In the genomic region with DNA sequence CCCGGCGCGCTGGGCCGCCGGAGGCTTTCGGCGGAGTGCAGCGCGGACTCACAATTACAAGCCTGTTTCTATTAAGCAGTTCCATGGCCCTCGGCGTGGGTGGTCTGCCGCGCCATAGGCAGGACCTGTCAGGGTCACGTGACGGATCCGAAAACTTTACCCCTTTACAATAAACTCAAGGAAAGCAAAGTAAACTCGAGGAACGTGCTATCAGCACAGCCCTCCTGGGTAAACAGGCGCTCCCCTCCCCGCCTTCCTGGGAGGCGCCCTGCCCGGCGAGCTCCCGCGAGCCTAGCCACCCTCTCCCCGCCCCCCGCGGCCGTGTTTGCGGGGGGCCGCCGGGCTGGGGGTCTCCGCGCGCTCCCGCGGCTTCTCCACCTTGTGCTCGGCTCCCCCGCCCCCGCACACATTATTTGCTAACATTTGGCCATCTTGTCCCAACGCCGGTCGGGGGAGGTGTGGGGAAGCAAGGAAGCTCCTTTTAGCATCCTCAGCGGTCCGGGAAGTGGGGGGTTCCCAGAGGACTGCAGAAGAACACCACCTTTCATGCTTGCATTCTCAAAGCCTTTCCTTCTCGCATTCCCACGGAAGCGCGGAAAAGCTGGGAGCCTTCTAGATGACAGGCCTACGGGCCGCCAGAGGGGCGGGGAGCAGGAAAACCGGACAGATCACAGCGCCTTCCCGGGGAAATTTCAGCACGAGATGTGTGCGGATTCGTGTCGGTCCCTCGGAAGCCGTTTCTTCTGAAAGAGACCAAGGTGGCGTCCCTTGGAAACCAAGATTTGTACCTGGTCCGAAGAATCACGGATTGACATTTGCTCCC, we compare ENCODE assay signal across 9 cellular contexts. TPM values are rescaled to one million over a fixed set of nuclear protein-coding genes. Genes with fewer than 3 reads are reported as not detected.
DNase-seq lines count a peak whose midpoint lies in the region; ATAC-seq, FAIRE-seq and TF ChIP-seq lines count a peak whose summit lies in the region.
"Had no signal": no experiment of that assay in that cellular context is flagged by ENCODE, and none has a peak within 500 bp of the region (broad histone marks: within the 10 kb centered on the region; RNA-seq: fewer than 3 reads in every experiment).

Gene PTCH1, minus strand, starts transcription at position 236 of the 823 bp plus-strand sequence.

- TF ChIP-seq CTCF in bronchial epithelial cell (IDR thresholded peaks at IDR 0.05; ENCODE audit: insufficient read depth, low read length, severe bottlenecking): no peak

- H3K4me3 ChIP-seq in bronchial epithelial cell (ENCODE audit: low read depth, low read length): peak within 1 kb of the TSS; percentile 41
- H3K4me3 ChIP-seq in skeletal muscle tissue (ENCODE audit: low read length in 3 of 3): peak within 1 kb of the TSS; percentile 69 to 74 (median 74)

- H3K27me3 ChIP-seq in bronchial epithelial cell (ENCODE audit: control insufficient read depth, insufficient read depth, low read length) (no peaks in the 10 kb centered on the region), skeletal muscle tissue (ENCODE audit: control insufficient read depth in 3 of 3, insufficient read depth in 3 of 3, low read length in 3 of 3) (peaks cover 0 to 30% (median 27%) of the 10 kb centered on the region in 3 donors)

- no peaks in the 10 kb centered on the region for H3K9me3 ChIP-seq in skeletal muscle tissue (ENCODE audit: control insufficient read depth in 3 of 3, low read length in 3 of 3)

- H3K36me3 ChIP-seq in bronchial epithelial cell (ENCODE audit: control insufficient read depth, insufficient read depth, low read length) (no peaks in the 10 kb centered on the region), skeletal muscle tissue (ENCODE audit: control insufficient read depth in 3 of 3, insufficient read depth in 3 of 3, low read length in 3 of 3) (no peaks in the 10 kb centered on the region)

- H3K4me1 ChIP-seq in skeletal muscle tissue (ENCODE audit: control insufficient read depth in 3 of 3, insufficient read depth in 3 of 3, low read length in 3 of 3): peaks cover 8 to 10% (median 8%) of the 10 kb centered on the region in 3 donors

- FAIRE-seq in bronchial epithelial cell (lab: Jason Lieb, UNC): no peak
- FAIRE-seq: G401.6 had no signal

- peak within 1 kb of the TSS; percentile 41 to 69 (median 63) for H3K9ac ChIP-seq in skeletal muscle tissue (ENCODE audit: low read depth in 1 of 3, low read length in 3 of 3)

- DNase-seq in NCI-H2227 (lab: John Stamatoyannopoulos, UW; ENCODE audit: unreplicated experiment) (peak; percentile 57), NCI-H2227 treated with DMSO at 0.1 percent for 48 hours (lab: John Stamatoyannopoulos, UW) (no peak), bronchial epithelial cell (ENCODE audit: low read depth) (peak; percentile 30), islet precursor cell (peak; percentile 77), COR-L47 (lab: John Stamatoyannopoulos, UW) (no peak)

- H3K27ac ChIP-seq in skeletal muscle tissue (ENCODE audit: low read depth, low read length): no peak within 1 kb of the TSS

- ATAC-seq in SK-N-SH treated with all-trans-retinoic acid at 6 μM for 48 hours (peak; percentile 78), HG03457 (IDR thresholded peaks at IDR 0.05; ENCODE audit: unreplicated experiment) (no peak)

TF ChIP-seq in SK-N-SH treated with all-trans-retinoic acid at 6 μM for 48 hours, 23 proteins besides CTCF, POLR2A, EP300 and RAD21 (continues in another document):
- TF ChIP-seq ZNF565 (CRISPR knock-in tag; conservative IDR thresholded peaks at IDR 0.05; ENCODE audit: low read depth): no peak
- no peak for TF ChIP-seq TOX (CRISPR knock-in tag; IDR thresholded peaks at IDR 0.05; ENCODE audit: borderline replicate concordance)
- TF ChIP-seq ZC3H10 (CRISPR knock-in tag; IDR thresholded peaks at IDR 0.05): no peak
- TF ChIP-seq, protein P1, sequence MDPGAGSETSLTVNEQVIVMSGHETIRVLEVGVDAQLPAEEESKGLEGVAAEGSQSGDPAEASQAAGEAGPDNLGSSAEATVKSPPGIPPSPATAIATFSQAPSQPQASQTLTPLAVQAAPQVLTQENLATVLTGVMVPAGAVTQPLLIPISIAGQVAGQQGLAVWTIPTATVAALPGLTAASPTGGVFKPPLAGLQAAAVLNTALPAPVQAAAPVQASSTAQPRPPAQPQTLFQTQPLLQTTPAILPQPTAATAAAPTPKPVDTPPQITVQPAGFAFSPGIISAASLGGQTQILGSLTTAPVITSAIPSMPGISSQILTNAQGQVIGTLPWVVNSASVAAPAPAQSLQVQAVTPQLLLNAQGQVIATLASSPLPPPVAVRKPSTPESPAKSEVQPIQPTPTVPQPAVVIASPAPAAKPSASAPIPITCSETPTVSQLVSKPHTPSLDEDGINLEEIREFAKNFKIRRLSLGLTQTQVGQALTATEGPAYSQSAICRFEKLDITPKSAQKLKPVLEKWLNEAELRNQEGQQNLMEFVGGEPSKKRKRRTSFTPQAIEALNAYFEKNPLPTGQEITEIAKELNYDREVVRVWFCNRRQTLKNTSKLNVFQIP (CRISPR knock-in tag; IDR thresholded peaks at IDR 0.05; ENCODE audit: borderline replicate concordance, low read depth): no peak
- no peak for TF ChIP-seq RARB (CRISPR knock-in tag; IDR thresholded peaks at IDR 0.05)
- no peak for TF ChIP-seq GLIS3 (CRISPR knock-in tag; IDR thresholded peaks at IDR 0.05)
- no peak for TF ChIP-seq ZNF70 (CRISPR knock-in tag; IDR thresholded peaks at IDR 0.05)
- no peak for TF ChIP-seq BACH2 (CRISPR knock-in tag; IDR thresholded peaks at IDR 0.05; ENCODE audit: borderline replicate concordance)
- TF ChIP-seq SNAI2 (CRISPR knock-in tag; IDR thresholded peaks at IDR 0.05): no peak
- no peak for TF ChIP-seq PPARA (CRISPR knock-in tag; IDR thresholded peaks at IDR 0.05; ENCODE audit: borderline replicate concordance)
- no peak for TF ChIP-seq TSHZ2 (CRISPR knock-in tag; IDR thresholded peaks at IDR 0.05)
- TF ChIP-seq ARNTL (CRISPR knock-in tag; IDR thresholded peaks at IDR 0.05; ENCODE audit: borderline replicate concordance, low read depth): no peak
- no peak for TF ChIP-seq ZFP30 (CRISPR knock-in tag; IDR thresholded peaks at IDR 0.05)
- no peak for TF ChIP-seq TCF4 (CRISPR knock-in tag; IDR thresholded peaks at IDR 0.05; ENCODE audit: borderline replicate concordance)
- TF ChIP-seq, protein P2, sequence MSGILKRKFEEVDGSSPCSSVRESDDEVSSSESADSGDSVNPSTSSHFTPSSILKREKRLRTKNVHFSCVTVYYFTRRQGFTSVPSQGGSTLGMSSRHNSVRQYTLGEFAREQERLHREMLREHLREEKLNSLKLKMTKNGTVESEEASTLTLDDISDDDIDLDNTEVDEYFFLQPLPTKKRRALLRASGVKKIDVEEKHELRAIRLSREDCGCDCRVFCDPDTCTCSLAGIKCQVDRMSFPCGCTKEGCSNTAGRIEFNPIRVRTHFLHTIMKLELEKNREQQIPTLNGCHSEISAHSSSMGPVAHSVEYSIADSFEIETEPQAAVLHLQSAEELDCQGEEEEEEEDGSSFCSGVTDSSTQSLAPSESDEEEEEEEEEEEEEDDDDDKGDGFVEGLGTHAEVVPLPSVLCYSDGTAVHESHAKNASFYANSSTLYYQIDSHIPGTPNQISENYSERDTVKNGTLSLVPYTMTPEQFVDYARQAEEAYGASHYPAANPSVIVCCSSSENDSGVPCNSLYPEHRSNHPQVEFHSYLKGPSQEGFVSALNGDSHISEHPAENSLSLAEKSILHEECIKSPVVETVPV (CRISPR knock-in tag; IDR thresholded peaks at IDR 0.05): no peak
- TF ChIP-seq ZFP3 (CRISPR knock-in tag; IDR thresholded peaks at IDR 0.05): no peak
- TF ChIP-seq, protein P3, sequence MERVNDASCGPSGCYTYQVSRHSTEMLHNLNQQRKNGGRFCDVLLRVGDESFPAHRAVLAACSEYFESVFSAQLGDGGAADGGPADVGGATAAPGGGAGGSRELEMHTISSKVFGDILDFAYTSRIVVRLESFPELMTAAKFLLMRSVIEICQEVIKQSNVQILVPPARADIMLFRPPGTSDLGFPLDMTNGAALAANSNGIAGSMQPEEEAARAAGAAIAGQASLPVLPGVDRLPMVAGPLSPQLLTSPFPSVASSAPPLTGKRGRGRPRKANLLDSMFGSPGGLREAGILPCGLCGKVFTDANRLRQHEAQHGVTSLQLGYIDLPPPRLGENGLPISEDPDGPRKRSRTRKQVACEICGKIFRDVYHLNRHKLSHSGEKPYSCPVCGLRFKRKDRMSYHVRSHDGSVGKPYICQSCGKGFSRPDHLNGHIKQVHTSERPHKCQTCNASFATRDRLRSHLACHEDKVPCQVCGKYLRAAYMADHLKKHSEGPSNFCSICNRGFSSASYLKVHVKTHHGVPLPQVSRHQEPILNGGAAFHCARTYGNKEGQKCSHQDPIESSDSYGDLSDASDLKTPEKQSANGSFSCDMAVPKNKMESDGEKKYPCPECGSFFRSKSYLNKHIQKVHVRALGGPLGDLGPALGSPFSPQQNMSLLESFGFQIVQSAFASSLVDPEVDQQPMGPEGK (CRISPR knock-in tag; IDR thresholded peaks at IDR 0.05; ENCODE audit: borderline replicate concordance): no peak
- TF ChIP-seq ZNF8 (CRISPR knock-in tag; IDR thresholded peaks at IDR 0.05): no peak

RNA-seq across cellular contexts. Expression of gene PTCH1, which starts in this region (rescaled TPM):
- total RNA-seq in bronchial epithelial cell (0.64 and 1.6 TPM in 2 replicates), skeletal muscle tissue (4.7 TPM)

Comparison
In these comparisons a context has a peak if more than half of its experiments do, and no peak if none do; other contexts are left out.
1. DNase-seq: peak in NCI-H2227 (single experiment), bronchial epithelial cell (single experiment) and islet precursor cell (single experiment); none in NCI-H2227 treated with DMSO at 0.1 percent for 48 hours (single experiment) and COR-L47 (single experiment).